ENCODE assay signal across 21 cellular contexts in genomic region chr6:30801950-30802349, GRCh38. TPM values are rescaled to one million over a fixed set of nuclear protein-coding genes. Genes with fewer than 3 reads are reported as not detected.
A peak's percentile ranks its signal among the peaks of the same experiment; 100 is the strongest.
DNase-seq lines count a peak whose midpoint lies in the region; ATAC-seq and TF ChIP-seq lines count a peak whose summit lies in the region.
"Had no signal": no experiment of that assay in that cellular context is flagged by ENCODE, and none has a peak within 500 bp of the region (broad histone marks: within the 10 kb centered on the region; RNA-seq: fewer than 3 reads in every experiment).

No MANE protein-coding gene starts in this region.

- H3K9me3 ChIP-seq in thyroid gland (no peaks in the 10 kb centered on the region), MG63 (no peaks in the 10 kb centered on the region)

- H3K4me3 ChIP-seq in thyroid gland (replicated peaks in 1 of 3) (no peak overlapping the region), dorsolateral prefrontal cortex (no peak overlapping the region), MG63 (no peak overlapping the region)
- H3K4me3 ChIP-seq: BLaER1 treated with 17β-estradiol and CSF1 and Interleukin-3, amounts not matched to agents 10 nM and 100 nM had no signal

- no peaks in the 10 kb centered on the region for H3K27me3 Mint-ChIP-seq in activated CD8-positive, alpha-beta T cell treated with anti-CD3 and anti-CD28 coated beads for 36 hours
- no peaks in the 10 kb centered on the region for H3K27me3 Mint-ChIP-seq in activated CD8-positive, alpha-beta T cell treated with anti-CD3 and anti-CD28 coated beads, Interleukin-2, amount 10 ng/mL, durations not matched to agents 7 days and 5 days (ENCODE audit: low read depth)
- H3K27me3 Mint-ChIP-seq in activated naive CD8-positive, alpha-beta T cell treated with anti-CD3 and anti-CD28 coated beads, Interleukin-2, amount 50 U/mL, for 24 hours: no peaks in the 10 kb centered on the region
- no peaks in the 10 kb centered on the region for H3K27me3 Mint-ChIP-seq in mesothelial cell of epicardium (ENCODE audit: low read depth)
- H3K27me3 Mint-ChIP-seq in activated CD4-positive, alpha-beta memory T cell treated with anti-CD3 and anti-CD28 coated beads for 36 hours: no peaks in the 10 kb centered on the region
- H3K27me3 Mint-ChIP-seq: CD8-positive, alpha-beta memory T cell had no signal

- no peak for ATAC-seq in activated CD8-positive, alpha-beta T cell treated with anti-CD3 and anti-CD28 coated beads for 36 hours
- ATAC-seq in activated CD8-positive, alpha-beta T cell treated with anti-CD3 and anti-CD28 coated beads, Interleukin-2, amount 10 ng/mL, durations not matched to agents 7 days and 5 days: no peak
- no peak for ATAC-seq in activated naive CD8-positive, alpha-beta T cell treated with anti-CD3 and anti-CD28 coated beads, Interleukin-2, amount 50 U/mL, for 24 hours

- DNase-seq in activated CD8-positive, alpha-beta T cell treated with anti-CD3 and anti-CD28 coated beads for 36 hours: no peak
- no peak for DNase-seq in activated CD8-positive, alpha-beta T cell treated with anti-CD3 and anti-CD28 coated beads, Interleukin-2, amount 10 ng/mL, durations not matched to agents 7 days and 5 days
- no peak for DNase-seq in activated naive CD8-positive, alpha-beta T cell treated with anti-CD3 and anti-CD28 coated beads, Interleukin-2, amount 50 U/mL, for 24 hours
- DNase-seq in mesothelial cell of epicardium (ENCODE audit: low spot score in 2 of 2, unreplicated experiment in 2 of 2) (no peak), thyroid gland (no peak), dorsolateral prefrontal cortex (no peak), MG63 (no peak)
- DNase-seq in activated CD4-positive, alpha-beta memory T cell treated with anti-CD3 and anti-CD28 coated beads for 36 hours: no peak
- DNase-seq: 8988T; CD8-positive, alpha-beta memory T cell; GDM1; H7; KBM-7; NCI-H1092; NCI-H1436; NCI-H187 treated with DMSO at 0.1 percent for 48 hours; NCI-H2227 treated with DMSO at 0.1 percent for 48 hours; NCI-H510A treated with DMSO at 0.1 percent for 48 hours; NCI-H774; NK-92 treated with Interleukin-12 subunit alpha and Interleukin-12 subunit beta, amount 100 ng/mL, for 24 hours had no signal

- no peak for TF ChIP-seq POLR2A in thyroid gland (IDR thresholded peaks at IDR 0.05)

- H3K4me3 Mint-ChIP-seq in activated CD8-positive, alpha-beta T cell treated with anti-CD3 and anti-CD28 coated beads for 36 hours: no peak overlapping the region
- no peak overlapping the region for H3K4me3 Mint-ChIP-seq in activated CD8-positive, alpha-beta T cell treated with anti-CD3 and anti-CD28 coated beads, Interleukin-2, amount 10 ng/mL, durations not matched to agents 7 days and 5 days
- no peak overlapping the region for H3K4me3 Mint-ChIP-seq in activated naive CD8-positive, alpha-beta T cell treated with anti-CD3 and anti-CD28 coated beads, Interleukin-2, amount 50 U/mL, for 24 hours
- no peak overlapping the region for H3K4me3 Mint-ChIP-seq in mesothelial cell of epicardium
- no peak overlapping the region for H3K4me3 Mint-ChIP-seq in activated CD4-positive, alpha-beta memory T cell treated with anti-CD3 and anti-CD28 coated beads for 36 hours
- H3K4me3 Mint-ChIP-seq: CD8-positive, alpha-beta memory T cell had no signal

- H3K4me1 ChIP-seq in thyroid gland: peaks cover 23 to 27% of the 10 kb centered on the region in 2 donors

- POLR2A ChIA-PET in activated CD8-positive, alpha-beta T cell treated with anti-CD3 and anti-CD28 coated beads for 36 hours (lab: Charles Lee): interaction anchor here (0.8 to 2.1 kb wide), 3 partner anchors 8 to 29 kb away, joined by 3 to 7 read pairs (median 3); no protein-coding TSS in a partner anchor
- POLR2A ChIA-PET in activated CD8-positive, alpha-beta T cell treated with anti-CD3 and anti-CD28 coated beads, Interleukin-2, amount 10 ng/mL, durations not matched to agents 7 days and 5 days (lab: Charles Lee): no interaction called here
- POLR2A ChIA-PET in activated CD4-positive, alpha-beta memory T cell treated with anti-CD3 and anti-CD28 coated beads for 36 hours (lab: Charles Lee): no interaction called here

- 79 to 81% methylated on average over 8 of the region's 8 CpGs for WGBS in thyroid gland, 2 donors

- H3K4me1 Mint-ChIP-seq in activated CD8-positive, alpha-beta T cell treated with anti-CD3 and anti-CD28 coated beads for 36 hours (ENCODE audit: low read depth): peaks cover 35% of the 10 kb centered on the region
- H3K4me1 Mint-ChIP-seq in activated CD8-positive, alpha-beta T cell treated with anti-CD3 and anti-CD28 coated beads, Interleukin-2, amount 10 ng/mL, durations not matched to agents 7 days and 5 days (ENCODE audit: low read depth): peaks cover 35% of the 10 kb centered on the region
- peaks cover 40% of the 10 kb centered on the region for H3K4me1 Mint-ChIP-seq in activated naive CD8-positive, alpha-beta T cell treated with anti-CD3 and anti-CD28 coated beads, Interleukin-2, amount 50 U/mL, for 24 hours
- peaks cover 31% of the 10 kb centered on the region for H3K4me1 Mint-ChIP-seq in mesothelial cell of epicardium
- H3K4me1 Mint-ChIP-seq in activated CD4-positive, alpha-beta memory T cell treated with anti-CD3 and anti-CD28 coated beads for 36 hours (ENCODE audit: low read depth): peaks cover 31% of the 10 kb centered on the region

- peaks cover 24% of the 10 kb centered on the region for H3K36me3 Mint-ChIP-seq in activated CD8-positive, alpha-beta T cell treated with anti-CD3 and anti-CD28 coated beads for 36 hours (ENCODE audit: low read depth)
- peaks cover 25% of the 10 kb centered on the region for H3K36me3 Mint-ChIP-seq in activated CD8-positive, alpha-beta T cell treated with anti-CD3 and anti-CD28 coated beads, Interleukin-2, amount 10 ng/mL, durations not matched to agents 7 days and 5 days (ENCODE audit: low read depth)
- H3K36me3 Mint-ChIP-seq in activated naive CD8-positive, alpha-beta T cell treated with anti-CD3 and anti-CD28 coated beads, Interleukin-2, amount 50 U/mL, for 24 hours (ENCODE audit: low read depth): peaks cover 14% of the 10 kb centered on the region
- no peaks in the 10 kb centered on the region for H3K36me3 Mint-ChIP-seq in mesothelial cell of epicardium
- H3K36me3 Mint-ChIP-seq in activated CD4-positive, alpha-beta memory T cell treated with anti-CD3 and anti-CD28 coated beads for 36 hours: peaks cover 2% of the 10 kb centered on the region

- H3K27ac ChIP-seq in thyroid gland: peak overlapping the region in 2 of 3 donors; percentile 79 to 84
- H3K27ac ChIP-seq in dorsolateral prefrontal cortex: no peak overlapping the region
- H3K27ac ChIP-seq: BLaER1 treated with 17β-estradiol and CSF1 and Interleukin-3, amounts not matched to agents 10 nM and 100 nM had no signal

- intact Hi-C loops in activated CD8-positive, alpha-beta T cell treated with anti-CD3 and anti-CD28 coated beads for 36 hours (cut with micrococcal nuclease): no loop called here
- intact Hi-C loops in thyroid gland (cut with DNase I) (loop anchor here (5.0 kb wide), 1 partner anchor 45 kb away; no protein-coding TSS in a partner anchor), dorsolateral prefrontal cortex (cut with DNase I) (no loop called here)
- intact Hi-C loops in activated CD4-positive, alpha-beta memory T cell treated with anti-CD3 and anti-CD28 coated beads for 36 hours (cut with micrococcal nuclease): no loop called here

- H3K36me3 ChIP-seq in thyroid gland: no peaks in the 10 kb centered on the region
- H3K36me3 ChIP-seq in MG63: no peaks in the 10 kb centered on the region
- H3K36me3 ChIP-seq: BLaER1 treated with 17β-estradiol and CSF1 and Interleukin-3, amounts not matched to agents 10 nM and 100 nM had no signal

- peaks cover 13% of the 10 kb centered on the region for H3K9me3 Mint-ChIP-seq in activated CD8-positive, alpha-beta T cell treated with anti-CD3 and anti-CD28 coated beads for 36 hours
- H3K9me3 Mint-ChIP-seq in activated CD8-positive, alpha-beta T cell treated with anti-CD3 and anti-CD28 coated beads, Interleukin-2, amount 10 ng/mL, durations not matched to agents 7 days and 5 days (ENCODE audit: insufficient read depth): peaks cover 16% of the 10 kb centered on the region
- H3K9me3 Mint-ChIP-seq in activated naive CD8-positive, alpha-beta T cell treated with anti-CD3 and anti-CD28 coated beads, Interleukin-2, amount 50 U/mL, for 24 hours: peaks cover 14% of the 10 kb centered on the region
- H3K9me3 Mint-ChIP-seq in mesothelial cell of epicardium: no peaks in the 10 kb centered on the region
- H3K9me3 Mint-ChIP-seq in activated CD4-positive, alpha-beta memory T cell treated with anti-CD3 and anti-CD28 coated beads for 36 hours: no peaks in the 10 kb centered on the region
- H3K9me3 Mint-ChIP-seq: CD8-positive, alpha-beta memory T cell had no signal

- H3K27me3 ChIP-seq in thyroid gland (no peaks in the 10 kb centered on the region), dorsolateral prefrontal cortex (no peaks in the 10 kb centered on the region), MG63 (no peaks in the 10 kb centered on the region)
- H3K27me3 ChIP-seq: BLaER1 treated with 17β-estradiol and CSF1 and Interleukin-3, amounts not matched to agents 10 nM and 100 nM had no signal

- no peak for TF ChIP-seq CTCF in activated CD8-positive, alpha-beta T cell treated with anti-CD3 and anti-CD28 coated beads for 36 hours (IDR thresholded peaks at IDR 0.05)
- TF ChIP-seq CTCF in mesothelial cell of epicardium (IDR thresholded peaks at IDR 0.05; ENCODE audit: unreplicated experiment) (no peak), thyroid gland (IDR thresholded peaks at IDR 0.05) (no peak), dorsolateral prefrontal cortex (IDR thresholded peaks at IDR 0.05 in 54 of 56, conservative IDR thresholded peaks at IDR 0.05 in 2 of 56; ENCODE audit: low read depth in 1 of 56, partially characterized antibody in 56 of 56) (no peak)

- CTCF ChIA-PET in activated CD8-positive, alpha-beta T cell treated with anti-CD3 and anti-CD28 coated beads for 36 hours (lab: Charles Lee): no interaction called here
- CTCF ChIA-PET in activated CD8-positive, alpha-beta T cell treated with anti-CD3 and anti-CD28 coated beads, Interleukin-2, amount 10 ng/mL, durations not matched to agents 7 days and 5 days (lab: Charles Lee): interaction anchor here (1.5 to 2.6 kb wide), 2 partner anchors 10 to 18 kb away, joined by 4 to 5 read pairs; no protein-coding TSS in a partner anchor
- CTCF ChIA-PET in activated CD4-positive, alpha-beta memory T cell treated with anti-CD3 and anti-CD28 coated beads for 36 hours (lab: Charles Lee): interaction anchor here (0.6 kb wide), 2 partner anchors 10 to 15 kb away, joined by 3 read pairs; no protein-coding TSS in a partner anchor

- H3K27ac Mint-ChIP-seq in activated CD8-positive, alpha-beta T cell treated with anti-CD3 and anti-CD28 coated beads for 36 hours: peak overlapping the region; percentile 1
- H3K27ac Mint-ChIP-seq in activated CD8-positive, alpha-beta T cell treated with anti-CD3 and anti-CD28 coated beads, Interleukin-2, amount 10 ng/mL, durations not matched to agents 7 days and 5 days: no peak overlapping the region
- peak overlapping the region; percentile 50 for H3K27ac Mint-ChIP-seq in activated naive CD8-positive, alpha-beta T cell treated with anti-CD3 and anti-CD28 coated beads, Interleukin-2, amount 50 U/mL, for 24 hours
- H3K27ac Mint-ChIP-seq in mesothelial cell of epicardium: peak overlapping the region; percentile 60
- no peak overlapping the region for H3K27ac Mint-ChIP-seq in activated CD4-positive, alpha-beta memory T cell treated with anti-CD3 and anti-CD28 coated beads for 36 hours

RNA-seq across cellular contexts. Expression of gene IER3, which starts 57.6 kb away (rescaled TPM):
- total RNA-seq in activated CD8-positive, alpha-beta T cell treated with anti-CD3 and anti-CD28 coated beads for 36 hours: 100 to 1,000 TPM; 375 to 386 TPM
- 10 to 100 TPM; 76.6 to 82.9 TPM for total RNA-seq in activated CD8-positive, alpha-beta T cell treated with anti-CD3 and anti-CD28 coated beads, Interleukin-2, amount 10 ng/mL, durations not matched to agents 7 days and 5 days
- 131 to 136 TPM (median 134 TPM) in 3 replicates for total RNA-seq in mesothelial cell of epicardium
- total RNA-seq in thyroid gland: 10 to 100 TPM in 2 of 4 donors, 1 to 10 TPM in 2; 9.3 to 19.1 (median 13.6) TPM
- total RNA-seq in activated CD4-positive, alpha-beta memory T cell treated with anti-CD3 and anti-CD28 coated beads for 36 hours: 100 to 1,000 TPM; 167 to 171 TPM
- total RNA-seq in dorsolateral prefrontal cortex: 10 to 100 TPM in 27 of 120 experiments, 1 to 10 TPM in 93; 2.1 to 35.8 (median 6.7) TPM
- 53.6 and 54.6 TPM in 2 replicates for total RNA-seq in MG63 (2014; rRNA removed; shearing (Covaris generic); ENCODE audit: low replicate concordance)

RNA-seq across cellular contexts. Expression of gene FLOT1, which starts 59.5 kb away (rescaled TPM):
- 100 to 1,000 TPM; 135 TPM for total RNA-seq in activated CD8-positive, alpha-beta T cell treated with anti-CD3 and anti-CD28 coated beads for 36 hours
- 100 to 1,000 TPM; 314 to 317 TPM for total RNA-seq in activated CD8-positive, alpha-beta T cell treated with anti-CD3 and anti-CD28 coated beads, Interleukin-2, amount 10 ng/mL, durations not matched to agents 7 days and 5 days
- total RNA-seq in mesothelial cell of epicardium (96.5 to 101 TPM (median 99.8 TPM) in 3 replicates), thyroid gland (100 to 1,000 TPM; 134 to 160 (median 144) TPM), dorsolateral prefrontal cortex (100 to 1,000 TPM; 130 to 270 (median 200) TPM)
- 100 to 1,000 TPM; 226 to 231 TPM for total RNA-seq in activated CD4-positive, alpha-beta memory T cell treated with anti-CD3 and anti-CD28 coated beads for 36 hours
- 111 and 137 TPM in 2 replicates for total RNA-seq in MG63 (2014; rRNA removed; shearing (Covaris generic); ENCODE audit: low replicate concordance)

Comparison
In these comparisons a context has a peak if more than half of its experiments do, and no peak if none do; other contexts are left out.
1. H3K27ac Mint-ChIP-seq: peak in activated CD8-positive, alpha-beta T cell treated with anti-CD3 and anti-CD28 coated beads for 36 hours (single experiment), activated naive CD8-positive, alpha-beta T cell treated with anti-CD3 and anti-CD28 coated beads, Interleukin-2, amount 50 U/mL, for 24 hours (single experiment) and mesothelial cell of epicardium (single experiment); none in activated CD8-positive, alpha-beta T cell treated with anti-CD3 and anti-CD28 coated beads, Interleukin-2, amount 10 ng/mL, durations not matched to agents 7 days and 5 days (single experiment) and activated CD4-positive, alpha-beta memory T cell treated with anti-CD3 and anti-CD28 coated beads for 36 hours (single experiment).
2. H3K27ac ChIP-seq: peak in thyroid gland (2 of 3); none in dorsolateral prefrontal cortex (0 of 59).